ENCODE assay signal across 1 cellular context in genomic region chr7:143305423-143306070, GRCh38.
A peak's percentile ranks its signal among the peaks of the same experiment; 100 is the strongest.
TF ChIP-seq lines count a peak whose summit lies in the region.

No MANE protein-coding gene starts in this region.

TF ChIP-seq in HepG2, 621 proteins besides CTCF, POLR2A, EP300 and RAD21:
- TF ChIP-seq ZBTB38 (CRISPR knock-in tag; IDR thresholded peaks at IDR 0.05), result peak; percentile 91
- TF ChIP-seq ZNF678 (CRISPR knock-in tag; IDR thresholded peaks at IDR 0.05), result no peak
- TF ChIP-seq REPIN1 (CRISPR knock-in tag; IDR thresholded peaks at IDR 0.05; ENCODE audit: borderline replicate concordance, low read depth), result peak; percentile 65; the same call in 1 of the 2 replicates
- TF ChIP-seq, protein P1, sequence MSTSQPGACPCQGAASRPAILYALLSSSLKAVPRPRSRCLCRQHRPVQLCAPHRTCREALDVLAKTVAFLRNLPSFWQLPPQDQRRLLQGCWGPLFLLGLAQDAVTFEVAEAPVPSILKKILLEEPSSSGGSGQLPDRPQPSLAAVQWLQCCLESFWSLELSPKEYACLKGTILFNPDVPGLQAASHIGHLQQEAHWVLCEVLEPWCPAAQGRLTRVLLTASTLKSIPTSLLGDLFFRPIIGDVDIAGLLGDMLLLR (CRISPR knock-in tag; IDR thresholded peaks at IDR 0.05), result no peak
- peak; percentile 99 for TF ChIP-seq ZNF121 (CRISPR knock-in tag; IDR thresholded peaks at IDR 0.05)
- TF ChIP-seq ZFX (CRISPR knock-in tag; IDR thresholded peaks at IDR 0.05; ENCODE audit: low read depth), result peak; percentile 25; the same call in 1 of the 2 replicates
- TF ChIP-seq, protein P2, sequence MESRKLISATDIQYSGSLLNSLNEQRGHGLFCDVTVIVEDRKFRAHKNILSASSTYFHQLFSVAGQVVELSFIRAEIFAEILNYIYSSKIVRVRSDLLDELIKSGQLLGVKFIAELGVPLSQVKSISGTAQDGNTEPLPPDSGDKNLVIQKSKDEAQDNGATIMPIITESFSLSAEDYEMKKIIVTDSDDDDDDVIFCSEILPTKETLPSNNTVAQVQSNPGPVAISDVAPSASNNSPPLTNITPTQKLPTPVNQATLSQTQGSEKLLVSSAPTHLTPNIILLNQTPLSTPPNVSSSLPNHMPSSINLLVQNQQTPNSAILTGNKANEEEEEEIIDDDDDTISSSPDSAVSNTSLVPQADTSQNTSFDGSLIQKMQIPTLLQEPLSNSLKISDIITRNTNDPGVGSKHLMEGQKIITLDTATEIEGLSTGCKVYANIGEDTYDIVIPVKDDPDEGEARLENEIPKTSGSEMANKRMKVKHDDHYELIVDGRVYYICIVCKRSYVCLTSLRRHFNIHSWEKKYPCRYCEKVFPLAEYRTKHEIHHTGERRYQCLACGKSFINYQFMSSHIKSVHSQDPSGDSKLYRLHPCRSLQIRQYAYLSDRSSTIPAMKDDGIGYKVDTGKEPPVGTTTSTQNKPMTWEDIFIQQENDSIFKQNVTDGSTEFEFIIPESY (CRISPR knock-in tag; IDR thresholded peaks at IDR 0.05), result peak; percentile 82
- peak; percentile 19 for TF ChIP-seq XRCC5 (optimal IDR thresholded peaks at IDR 0.05; ENCODE audit: low read length)
- no peak for TF ChIP-seq ZSCAN12 (CRISPR knock-in tag; IDR thresholded peaks at IDR 0.05)
- peak; percentile 77 for TF ChIP-seq SMC3 (IDR thresholded peaks at IDR 0.05; ENCODE audit: low read length)
- peak; percentile 88 for TF ChIP-seq STAG1 (CRISPR knock-in tag; IDR thresholded peaks at IDR 0.05)
TF ChIP-seq in HepG2: peak in this region for 8.
